ENCODE assay signal across 1 cellular context in the genomic region with DNA sequence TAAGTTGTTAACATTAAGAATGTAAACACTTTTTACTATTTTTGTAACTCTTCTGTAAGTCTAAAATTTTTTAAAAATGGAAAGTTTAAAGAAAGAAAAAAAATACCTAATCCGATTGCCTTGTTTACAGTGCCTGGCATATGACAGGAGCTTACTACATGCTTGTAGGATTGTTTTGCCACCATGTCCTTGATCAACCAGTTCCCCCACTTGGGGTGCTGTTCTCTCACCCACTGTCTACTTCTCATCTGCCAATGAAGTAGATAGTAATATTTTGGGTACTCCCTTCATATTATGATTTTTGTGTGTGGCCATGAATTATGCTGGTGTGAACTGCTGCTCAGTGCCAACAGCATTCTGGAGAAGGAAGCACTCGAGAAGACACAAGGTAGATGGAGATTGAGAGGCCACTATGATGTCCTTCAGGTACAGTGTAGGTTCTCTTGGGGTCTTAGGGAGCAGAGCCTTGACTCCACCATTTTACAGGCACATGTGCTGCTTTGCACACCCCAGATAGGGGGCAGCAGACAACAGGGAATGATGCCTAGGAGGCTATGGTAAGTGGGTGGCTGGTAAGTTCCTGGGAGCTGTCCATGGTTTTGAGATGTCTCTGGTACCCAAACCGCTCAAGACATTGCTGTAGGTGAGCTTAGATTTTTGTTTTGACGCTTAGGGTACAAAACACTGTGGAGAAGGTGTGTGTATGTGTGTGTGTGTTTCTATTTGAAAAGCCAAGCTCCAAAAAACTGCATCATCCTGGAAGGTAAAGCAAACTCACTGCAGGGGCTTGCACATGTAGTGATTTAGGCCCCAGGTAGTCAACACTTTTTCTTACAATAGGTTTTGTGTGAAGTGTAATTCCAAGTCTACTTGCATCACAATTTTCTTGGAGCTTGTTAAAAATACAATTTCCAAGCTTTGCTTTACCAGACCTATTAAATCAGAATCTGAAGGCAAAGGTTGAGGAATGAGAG.
TF ChIP-seq lines count a peak whose summit lies in the region.

No MANE protein-coding gene starts in this region.

TF ChIP-seq in HepG2, 621 proteins besides CTCF, POLR2A, EP300 and RAD21 (continued from another document and continues in another):
- TF ChIP-seq, protein P1, sequence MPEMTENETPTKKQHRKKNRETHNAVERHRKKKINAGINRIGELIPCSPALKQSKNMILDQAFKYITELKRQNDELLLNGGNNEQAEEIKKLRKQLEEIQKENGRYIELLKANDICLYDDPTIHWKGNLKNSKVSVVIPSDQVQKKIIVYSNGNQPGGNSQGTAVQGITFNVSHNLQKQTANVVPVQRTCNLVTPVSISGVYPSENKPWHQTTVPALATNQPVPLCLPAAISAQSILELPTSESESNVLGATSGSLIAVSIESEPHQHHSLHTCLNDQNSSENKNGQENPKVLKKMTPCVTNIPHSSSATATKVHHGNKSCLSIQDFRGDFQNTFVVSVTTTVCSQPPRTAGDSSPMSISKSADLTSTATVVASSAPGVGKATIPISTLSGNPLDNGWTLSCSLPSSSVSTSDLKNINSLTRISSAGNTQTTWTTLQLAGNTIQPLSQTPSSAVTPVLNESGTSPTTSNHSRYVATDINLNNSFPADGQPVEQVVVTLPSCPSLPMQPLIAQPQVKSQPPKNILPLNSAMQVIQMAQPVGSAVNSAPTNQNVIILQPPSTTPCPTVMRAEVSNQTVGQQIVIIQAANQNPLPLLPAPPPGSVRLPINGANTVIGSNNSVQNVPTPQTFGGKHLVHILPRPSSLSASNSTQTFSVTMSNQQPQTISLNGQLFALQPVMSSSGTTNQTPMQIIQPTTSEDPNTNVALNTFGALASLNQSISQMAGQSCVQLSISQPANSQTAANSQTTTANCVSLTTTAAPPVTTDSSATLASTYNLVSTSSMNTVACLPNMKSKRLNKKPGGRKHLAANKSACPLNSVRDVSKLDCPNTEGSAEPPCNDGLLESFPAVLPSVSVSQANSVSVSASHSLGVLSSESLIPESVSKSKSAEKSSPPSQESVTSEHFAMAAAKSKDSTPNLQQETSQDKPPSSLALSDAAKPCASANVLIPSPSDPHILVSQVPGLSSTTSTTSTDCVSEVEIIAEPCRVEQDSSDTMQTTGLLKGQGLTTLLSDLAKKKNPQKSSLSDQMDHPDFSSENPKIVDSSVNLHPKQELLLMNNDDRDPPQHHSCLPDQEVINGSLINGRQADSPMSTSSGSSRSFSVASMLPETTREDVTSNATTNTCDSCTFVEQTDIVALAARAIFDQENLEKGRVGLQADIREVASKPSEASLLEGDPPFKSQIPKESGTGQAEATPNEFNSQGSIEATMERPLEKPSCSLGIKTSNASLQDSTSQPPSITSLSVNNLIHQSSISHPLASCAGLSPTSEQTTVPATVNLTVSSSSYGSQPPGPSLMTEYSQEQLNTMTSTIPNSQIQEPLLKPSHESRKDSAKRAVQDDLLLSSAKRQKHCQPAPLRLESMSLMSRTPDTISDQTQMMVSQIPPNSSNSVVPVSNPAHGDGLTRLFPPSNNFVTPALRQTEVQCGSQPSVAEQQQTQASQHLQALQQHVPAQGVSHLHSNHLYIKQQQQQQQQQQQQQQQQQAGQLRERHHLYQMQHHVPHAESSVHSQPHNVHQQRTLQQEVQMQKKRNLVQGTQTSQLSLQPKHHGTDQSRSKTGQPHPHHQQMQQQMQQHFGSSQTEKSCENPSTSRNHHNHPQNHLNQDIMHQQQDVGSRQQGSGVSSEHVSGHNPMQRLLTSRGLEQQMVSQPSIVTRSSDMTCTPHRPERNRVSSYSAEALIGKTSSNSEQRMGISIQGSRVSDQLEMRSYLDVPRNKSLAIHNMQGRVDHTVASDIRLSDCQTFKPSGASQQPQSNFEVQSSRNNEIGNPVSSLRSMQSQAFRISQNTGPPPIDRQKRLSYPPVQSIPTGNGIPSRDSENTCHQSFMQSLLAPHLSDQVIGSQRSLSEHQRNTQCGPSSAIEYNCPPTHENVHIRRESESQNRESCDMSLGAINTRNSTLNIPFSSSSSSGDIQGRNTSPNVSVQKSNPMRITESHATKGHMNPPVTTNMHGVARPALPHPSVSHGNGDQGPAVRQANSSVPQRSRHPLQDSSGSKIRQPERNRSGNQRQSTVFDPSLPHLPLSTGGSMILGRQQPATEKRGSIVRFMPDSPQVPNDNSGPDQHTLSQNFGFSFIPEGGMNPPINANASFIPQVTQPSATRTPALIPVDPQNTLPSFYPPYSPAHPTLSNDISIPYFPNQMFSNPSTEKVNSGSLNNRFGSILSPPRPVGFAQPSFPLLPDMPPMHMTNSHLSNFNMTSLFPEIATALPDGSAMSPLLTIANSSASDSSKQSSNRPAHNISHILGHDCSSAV (CRISPR knock-in tag; IDR thresholded peaks at IDR 0.05; ENCODE audit: borderline replicate concordance): no peak
- TF ChIP-seq, protein P2, sequence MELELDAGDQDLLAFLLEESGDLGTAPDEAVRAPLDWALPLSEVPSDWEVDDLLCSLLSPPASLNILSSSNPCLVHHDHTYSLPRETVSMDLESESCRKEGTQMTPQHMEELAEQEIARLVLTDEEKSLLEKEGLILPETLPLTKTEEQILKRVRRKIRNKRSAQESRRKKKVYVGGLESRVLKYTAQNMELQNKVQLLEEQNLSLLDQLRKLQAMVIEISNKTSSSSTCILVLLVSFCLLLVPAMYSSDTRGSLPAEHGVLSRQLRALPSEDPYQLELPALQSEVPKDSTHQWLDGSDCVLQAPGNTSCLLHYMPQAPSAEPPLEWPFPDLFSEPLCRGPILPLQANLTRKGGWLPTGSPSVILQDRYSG (CRISPR knock-in tag; IDR thresholded peaks at IDR 0.05): no peak
- TF ChIP-seq ZNF543 (CRISPR knock-in tag; IDR thresholded peaks at IDR 0.05): no peak
- 0 out of 2 replicates have a peak, but pooled peaks have one; percentile 33 for TF ChIP-seq PPARG (CRISPR knock-in tag; conservative IDR thresholded peaks at IDR 0.05)
- TF ChIP-seq SOX5 (CRISPR knock-in tag; IDR thresholded peaks at IDR 0.05; ENCODE audit: borderline replicate concordance): peak; percentile 38; the same call in 1 of the 2 replicates
- no peak for TF ChIP-seq HHEX (CRISPR knock-in tag; IDR thresholded peaks at IDR 0.05)
- TF ChIP-seq ASH2L (IDR thresholded peaks at IDR 0.05; ENCODE audit: insufficient read length, low read depth, low read length): no peak
- TF ChIP-seq RFXAP (CRISPR knock-in tag; IDR thresholded peaks at IDR 0.05; ENCODE audit: borderline replicate concordance): 0 out of 2 replicates have a peak, but pooled peaks have one; percentile 58
- TF ChIP-seq, protein P3, sequence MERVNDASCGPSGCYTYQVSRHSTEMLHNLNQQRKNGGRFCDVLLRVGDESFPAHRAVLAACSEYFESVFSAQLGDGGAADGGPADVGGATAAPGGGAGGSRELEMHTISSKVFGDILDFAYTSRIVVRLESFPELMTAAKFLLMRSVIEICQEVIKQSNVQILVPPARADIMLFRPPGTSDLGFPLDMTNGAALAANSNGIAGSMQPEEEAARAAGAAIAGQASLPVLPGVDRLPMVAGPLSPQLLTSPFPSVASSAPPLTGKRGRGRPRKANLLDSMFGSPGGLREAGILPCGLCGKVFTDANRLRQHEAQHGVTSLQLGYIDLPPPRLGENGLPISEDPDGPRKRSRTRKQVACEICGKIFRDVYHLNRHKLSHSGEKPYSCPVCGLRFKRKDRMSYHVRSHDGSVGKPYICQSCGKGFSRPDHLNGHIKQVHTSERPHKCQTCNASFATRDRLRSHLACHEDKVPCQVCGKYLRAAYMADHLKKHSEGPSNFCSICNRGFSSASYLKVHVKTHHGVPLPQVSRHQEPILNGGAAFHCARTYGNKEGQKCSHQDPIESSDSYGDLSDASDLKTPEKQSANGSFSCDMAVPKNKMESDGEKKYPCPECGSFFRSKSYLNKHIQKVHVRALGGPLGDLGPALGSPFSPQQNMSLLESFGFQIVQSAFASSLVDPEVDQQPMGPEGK (CRISPR knock-in tag; IDR thresholded peaks at IDR 0.05): peak; percentile 42; the same call in 1 of the 2 replicates
- TF ChIP-seq, protein P4, sequence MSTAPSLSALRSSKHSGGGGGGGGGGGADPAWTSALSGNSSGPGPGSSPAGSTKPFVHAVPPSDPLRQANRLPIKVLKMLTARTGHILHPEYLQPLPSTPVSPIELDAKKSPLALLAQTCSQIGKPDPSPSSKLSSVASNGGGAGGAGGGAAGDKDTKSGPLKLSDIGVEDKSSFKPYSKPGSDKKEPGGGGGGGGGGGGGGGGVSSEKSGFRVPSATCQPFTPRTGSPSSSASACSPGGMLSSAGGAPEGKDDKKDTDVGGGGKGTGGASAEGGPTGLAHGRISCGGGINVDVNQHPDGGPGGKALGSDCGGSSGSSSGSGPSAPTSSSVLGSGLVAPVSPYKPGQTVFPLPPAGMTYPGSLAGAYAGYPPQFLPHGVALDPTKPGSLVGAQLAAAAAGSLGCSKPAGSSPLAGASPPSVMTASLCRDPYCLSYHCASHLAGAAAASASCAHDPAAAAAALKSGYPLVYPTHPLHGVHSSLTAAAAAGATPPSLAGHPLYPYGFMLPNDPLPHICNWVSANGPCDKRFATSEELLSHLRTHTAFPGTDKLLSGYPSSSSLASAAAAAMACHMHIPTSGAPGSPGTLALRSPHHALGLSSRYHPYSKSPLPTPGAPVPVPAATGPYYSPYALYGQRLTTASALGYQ (CRISPR knock-in tag; IDR thresholded peaks at IDR 0.05): no peak
- TF ChIP-seq, protein P5, sequence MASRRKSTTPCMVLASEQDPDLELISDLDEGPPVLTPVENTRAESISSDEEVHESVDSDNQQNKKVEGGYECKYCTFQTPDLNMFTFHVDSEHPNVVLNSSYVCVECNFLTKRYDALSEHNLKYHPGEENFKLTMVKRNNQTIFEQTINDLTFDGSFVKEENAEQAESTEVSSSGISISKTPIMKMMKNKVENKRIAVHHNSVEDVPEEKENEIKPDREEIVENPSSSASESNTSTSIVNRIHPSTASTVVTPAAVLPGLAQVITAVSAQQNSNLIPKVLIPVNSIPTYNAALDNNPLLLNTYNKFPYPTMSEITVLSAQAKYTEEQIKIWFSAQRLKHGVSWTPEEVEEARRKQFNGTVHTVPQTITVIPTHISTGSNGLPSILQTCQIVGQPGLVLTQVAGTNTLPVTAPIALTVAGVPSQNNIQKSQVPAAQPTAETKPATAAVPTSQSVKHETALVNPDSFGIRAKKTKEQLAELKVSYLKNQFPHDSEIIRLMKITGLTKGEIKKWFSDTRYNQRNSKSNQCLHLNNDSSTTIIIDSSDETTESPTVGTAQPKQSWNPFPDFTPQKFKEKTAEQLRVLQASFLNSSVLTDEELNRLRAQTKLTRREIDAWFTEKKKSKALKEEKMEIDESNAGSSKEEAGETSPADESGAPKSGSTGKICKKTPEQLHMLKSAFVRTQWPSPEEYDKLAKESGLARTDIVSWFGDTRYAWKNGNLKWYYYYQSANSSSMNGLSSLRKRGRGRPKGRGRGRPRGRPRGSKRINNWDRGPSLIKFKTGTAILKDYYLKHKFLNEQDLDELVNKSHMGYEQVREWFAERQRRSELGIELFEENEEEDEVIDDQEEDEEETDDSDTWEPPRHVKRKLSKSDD (CRISPR knock-in tag; IDR thresholded peaks at IDR 0.05; ENCODE audit: low read depth): no peak
- TF ChIP-seq, protein P6, sequence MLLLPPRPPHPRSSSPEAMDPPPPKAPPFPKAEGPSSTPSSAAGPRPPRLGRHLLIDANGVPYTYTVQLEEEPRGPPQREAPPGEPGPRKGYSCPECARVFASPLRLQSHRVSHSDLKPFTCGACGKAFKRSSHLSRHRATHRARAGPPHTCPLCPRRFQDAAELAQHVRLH (CRISPR knock-in tag; IDR thresholded peaks at IDR 0.05; ENCODE audit: borderline replicate concordance, low read depth): peak; percentile 74; the same call in 1 of the 2 replicates
- no peak for TF ChIP-seq ZNF720 (CRISPR knock-in tag; IDR thresholded peaks at IDR 0.05)
- no peak for TF ChIP-seq ZNF292 (CRISPR knock-in tag; IDR thresholded peaks at IDR 0.05; ENCODE audit: borderline replicate concordance, low read depth)
- TF ChIP-seq ZNF775 (CRISPR knock-in tag; IDR thresholded peaks at IDR 0.05; ENCODE audit: borderline replicate concordance): no peak
- TF ChIP-seq, protein P7, sequence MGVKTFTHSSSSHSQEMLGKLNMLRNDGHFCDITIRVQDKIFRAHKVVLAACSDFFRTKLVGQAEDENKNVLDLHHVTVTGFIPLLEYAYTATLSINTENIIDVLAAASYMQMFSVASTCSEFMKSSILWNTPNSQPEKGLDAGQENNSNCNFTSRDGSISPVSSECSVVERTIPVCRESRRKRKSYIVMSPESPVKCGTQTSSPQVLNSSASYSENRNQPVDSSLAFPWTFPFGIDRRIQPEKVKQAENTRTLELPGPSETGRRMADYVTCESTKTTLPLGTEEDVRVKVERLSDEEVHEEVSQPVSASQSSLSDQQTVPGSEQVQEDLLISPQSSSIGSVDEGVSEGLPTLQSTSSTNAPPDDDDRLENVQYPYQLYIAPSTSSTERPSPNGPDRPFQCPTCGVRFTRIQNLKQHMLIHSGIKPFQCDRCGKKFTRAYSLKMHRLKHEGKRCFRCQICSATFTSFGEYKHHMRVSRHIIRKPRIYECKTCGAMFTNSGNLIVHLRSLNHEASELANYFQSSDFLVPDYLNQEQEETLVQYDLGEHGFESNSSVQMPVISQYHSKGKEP (CRISPR knock-in tag; IDR thresholded peaks at IDR 0.05): peak; percentile 93; the same call in 1 of the 2 replicates
- TF ChIP-seq GTF2F1 (IDR thresholded peaks at IDR 0.05; ENCODE audit: low read length): no peak
- TF ChIP-seq CAMTA2 (CRISPR knock-in tag; IDR thresholded peaks at IDR 0.05; ENCODE audit: borderline replicate concordance): no peak
- no peak for TF ChIP-seq SKI (IDR thresholded peaks at IDR 0.05; ENCODE audit: partially characterized antibody)
- TF ChIP-seq ZNF790 (CRISPR knock-in tag; IDR thresholded peaks at IDR 0.05; ENCODE audit: borderline replicate concordance): no peak; the same call in 1 of the 2 replicates
- TF ChIP-seq TBP (CRISPR knock-in tag; IDR thresholded peaks at IDR 0.05): no peak
- TF ChIP-seq NCOR1 (IDR thresholded peaks at IDR 0.05; ENCODE audit: borderline replicate concordance, low read length): no peak
- TF ChIP-seq IKZF1 (IDR thresholded peaks at IDR 0.05): no peak
- TF ChIP-seq GABPA (IDR thresholded peaks at IDR 0.05; ENCODE audit: low read depth, low read length): no peak
- peak; percentile 35; the same call in 1 of the 2 replicates for TF ChIP-seq GABPA (CRISPR knock-in tag; IDR thresholded peaks at IDR 0.05; ENCODE audit: low read depth)
- TF ChIP-seq ZNF343 (CRISPR knock-in tag; IDR thresholded peaks at IDR 0.05): no peak
- no peak for TF ChIP-seq NONO (IDR thresholded peaks at IDR 0.05)
- no peak for TF ChIP-seq NONO (CRISPR knock-in tag; conservative IDR thresholded peaks at IDR 0.05)
- TF ChIP-seq, protein P8, sequence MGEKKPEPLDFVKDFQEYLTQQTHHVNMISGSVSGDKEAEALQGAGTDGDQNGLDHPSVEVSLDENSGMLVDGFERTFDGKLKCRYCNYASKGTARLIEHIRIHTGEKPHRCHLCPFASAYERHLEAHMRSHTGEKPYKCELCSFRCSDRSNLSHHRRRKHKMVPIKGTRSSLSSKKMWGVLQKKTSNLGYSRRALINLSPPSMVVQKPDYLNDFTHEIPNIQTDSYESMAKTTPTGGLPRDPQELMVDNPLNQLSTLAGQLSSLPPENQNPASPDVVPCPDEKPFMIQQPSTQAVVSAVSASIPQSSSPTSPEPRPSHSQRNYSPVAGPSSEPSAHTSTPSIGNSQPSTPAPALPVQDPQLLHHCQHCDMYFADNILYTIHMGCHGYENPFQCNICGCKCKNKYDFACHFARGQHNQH (CRISPR knock-in tag; IDR thresholded peaks at IDR 0.05): no peak
- TF ChIP-seq ZIK1 (CRISPR knock-in tag; IDR thresholded peaks at IDR 0.05; ENCODE audit: borderline replicate concordance, low read depth): no peak
- TF ChIP-seq U2AF2 (IDR thresholded peaks at IDR 0.05; ENCODE audit: low read depth, low read length): no peak
- no peak for TF ChIP-seq ZNF264 (CRISPR knock-in tag; IDR thresholded peaks at IDR 0.05)
- no peak for TF ChIP-seq MEIS1 (CRISPR knock-in tag; IDR thresholded peaks at IDR 0.05; ENCODE audit: borderline replicate concordance)
- TF ChIP-seq ZNF547 (CRISPR knock-in tag; IDR thresholded peaks at IDR 0.05): no peak
- no peak for TF ChIP-seq IKZF4 (CRISPR knock-in tag; IDR thresholded peaks at IDR 0.05; ENCODE audit: borderline replicate concordance, low read depth, not compliant biosample characterization)
- peak; percentile 77; the same call in 1 of the 2 replicates for TF ChIP-seq ZNF335 (CRISPR knock-in tag; IDR thresholded peaks at IDR 0.05)
- no peak for TF ChIP-seq ZBTB7A (CRISPR knock-in tag; IDR thresholded peaks at IDR 0.05)
- TF ChIP-seq RBAK (CRISPR knock-in tag; IDR thresholded peaks at IDR 0.05): no peak
